Comparison of ENCODE assay signal across 11 cellular contexts in genomic region chr3:158722108-158722507, GRCh38. TPM values are rescaled to one million over a fixed set of nuclear protein-coding genes. Genes with fewer than 3 reads are reported as not detected.
"Had no signal": no experiment of that assay in that cellular context is flagged by ENCODE, and none has a peak within 500 bp of the region (broad histone marks: within the 10 kb centered on the region; RNA-seq: fewer than 3 reads in every experiment).

No MANE protein-coding gene starts in this region.

- H3K27ac ChIP-seq: psoas muscle, right lobe of liver had no signal

- DNase-seq: activated CD4-positive, alpha-beta memory T cell treated with anti-CD3 and anti-CD28 coated beads for 36 hours; activated gamma-delta T cell treated with Interleukin-2 at 50 U/mL for 16 hours; activated naive CD8-positive, alpha-beta T cell treated with anti-CD3 and anti-CD28 coated beads, Interleukin-2, amount 10 ng/mL, durations not matched to agents 7 days and 5 days; activated T-cell treated with anti-CD3 and anti-CD28 coated beads, Interleukin-2, amount 50 U/mL, for 48 hours; aorta; psoas muscle; right lobe of liver; spleen; stimulated activated CD4-positive, alpha-beta T cell treated with anti-CD3 and anti-CD28 coated beads, Interleukin-1b, Interleukin-23, amount 100 ng/mL, for 48 hours; stimulated activated naive B cell treated with anti-CD40 and anti-IgM and Interleukin-4, amounts not matched to agents 10 μg/mL and 1 μg/mL and 100 μg/mL, for 72 hours; T1000 had no signal

- H3K36me3 ChIP-seq: right lobe of liver had no signal

- ATAC-seq: psoas muscle had no signal

- H3K9me3 ChIP-seq: psoas muscle, right lobe of liver, spleen had no signal

- H3K27me3 ChIP-seq: right lobe of liver, spleen had no signal

- H3K4me3 ChIP-seq: psoas muscle, right lobe of liver had no signal

RNA-seq across cellular contexts. Expression of gene RARRES1, which starts 10.1 kb away (rescaled TPM):
- total RNA-seq: activated CD4-positive, alpha-beta memory T cell treated with anti-CD3 and anti-CD28 coated beads for 36 hours; activated naive CD8-positive, alpha-beta T cell treated with anti-CD3 and anti-CD28 coated beads, Interleukin-2, amount 10 ng/mL, durations not matched to agents 7 days and 5 days had no signal
